ENCODE assay signal across 10 cellular contexts in genomic region chr12:40907115-40907521, GRCh38.
DNase-seq lines count a peak whose midpoint lies in the region; ATAC-seq and TF ChIP-seq lines count a peak whose summit lies in the region.
"Had no signal": no experiment of that assay in that cellular context is flagged by ENCODE, and none has a peak within 500 bp of the region (broad histone marks: within the 10 kb centered on the region; RNA-seq: fewer than 3 reads in every experiment).

No MANE protein-coding gene starts in this region.

- intact Hi-C loops in MCF 10A (cut with micrococcal nuclease) = loop anchor here (10.0 kb wide), 1 partner anchor 212 kb away; the partner anchor contains the start of gene CNTN1
- intact Hi-C loops in breast epithelium (cut with DNase I; ENCODE audit: low total_unique reads) = no loop called here

- no peaks in the 10 kb centered on the region for H3K36me3 Mint-ChIP-seq in MCF 10A (ENCODE audit: insufficient read depth, unreplicated experiment)

- H3K27me3 Mint-ChIP-seq in MCF 10A (ENCODE audit: insufficient read depth, unreplicated experiment) = no peaks in the 10 kb centered on the region

- POLR2A ChIA-PET in MCF 10A (lab: Yijun Ruan, JAX) = no interaction called here

- BruUV-seq in MCF 10A (replicated peaks; lab: Mats Ljungman, UMichigan) = no TSS peak

- no peaks in the 10 kb centered on the region for H3K36me3 ChIP-seq in breast epithelium

- TF ChIP-seq CTCF in MCF 10A (IDR thresholded peaks at IDR 0.05; ENCODE audit: unreplicated experiment) (no peak), breast epithelium (IDR thresholded peaks at IDR 0.05) (no peak)

- H3K27ac ChIP-seq in breast epithelium = no peak overlapping the region

- DNase-seq in MCF 10A (ENCODE audit: unreplicated experiment) (peak; percentile 54), breast epithelium (ENCODE audit: low spot score in 2 of 2) (no peak), T1000 (lab: John Stamatoyannopoulos, UW) (peak; percentile 42), NCI-H2196 (lab: John Stamatoyannopoulos, UW; ENCODE audit: unreplicated experiment) (no peak), Ammon's horn (ENCODE audit: low spot score) (no peak), NCI-H187 treated with DMSO at 0.1 percent for 48 hours (lab: John Stamatoyannopoulos, UW) (no peak), SKM-1 treated with dmso at 0.1 percent for 144 hours (lab: John Stamatoyannopoulos, UW; ENCODE audit: unreplicated experiment) (no peak)
- DNase-seq: cortex of kidney had no signal

- peak overlapping the region; percentile 59 for H3K27ac Mint-ChIP-seq in MCF 10A (ENCODE audit: low read depth, unreplicated experiment)
- H3K27ac Mint-ChIP-seq: B cell had no signal

- CTCF ChIA-PET in MCF 10A (lab: Yijun Ruan, JAX) = interaction anchor here (1.8 kb wide), 1 partner anchor 15 kb away, joined by 4 read pairs; no protein-coding TSS in a partner anchor

- no peaks in the 10 kb centered on the region for H3K27me3 ChIP-seq in breast epithelium

- H3K4me1 Mint-ChIP-seq in MCF 10A (ENCODE audit: insufficient read depth, unreplicated experiment) = peaks cover 6% of the 10 kb centered on the region
- H3K4me1 Mint-ChIP-seq: B cell had no signal

- H3K4me3 ChIP-seq in breast epithelium = no peak overlapping the region

- no peaks in the 10 kb centered on the region for H3K9me3 ChIP-seq in breast epithelium

- peak; percentile 91 for ATAC-seq in HG03064 (IDR thresholded peaks at IDR 0.05; ENCODE audit: low read depth, unreplicated experiment)

- no peaks in the 10 kb centered on the region for H3K4me1 ChIP-seq in breast epithelium

- no peak overlapping the region for H3K4me3 Mint-ChIP-seq in MCF 10A (ENCODE audit: unreplicated experiment)
- H3K4me3 Mint-ChIP-seq: B cell had no signal

- no peak for TF ChIP-seq POLR2A in breast epithelium (IDR thresholded peaks at IDR 0.05)

- no peaks in the 10 kb centered on the region for H3K9me3 Mint-ChIP-seq in MCF 10A (ENCODE audit: unreplicated experiment)

Comparison
In these comparisons a context has a peak if more than half of its experiments do, and no peak if none do; other contexts are left out.
1. DNase-seq: peak in MCF 10A (single experiment) and T1000 (single experiment); none in breast epithelium (0 of 2), NCI-H2196 (single experiment), Ammon's horn (single experiment), NCI-H187 treated with DMSO at 0.1 percent for 48 hours (single experiment) and SKM-1 treated with dmso at 0.1 percent for 144 hours (single experiment).